In genomic region chr11:58928082-58928574, GRCh38 we compare ENCODE assay signal across 12 cellular contexts. TPM values are rescaled to one million over a fixed set of nuclear protein-coding genes. Genes with fewer than 3 reads are reported as not detected.
DNase-seq lines count a peak whose midpoint lies in the region; ATAC-seq and TF ChIP-seq lines count a peak whose summit lies in the region.
"Had no signal": no experiment of that assay in that cellular context is flagged by ENCODE, and none has a peak within 500 bp of the region (broad histone marks: within the 10 kb centered on the region; RNA-seq: fewer than 3 reads in every experiment).

No MANE protein-coding gene starts in this region.

- H3K9me3 Mint-ChIP-seq in activated naive CD8-positive, alpha-beta T cell treated with anti-CD3 and anti-CD28 coated beads for 36 hours = no peaks in the 10 kb centered on the region
- H3K9me3 Mint-ChIP-seq: T-helper 1 cell treated with Interleukin-12 subunit alpha and Interleukin-12 subunit beta and Interleukin-4 antibody, amounts not matched to agents 30 μg/mL and 1 μg/mL, for 36 hours had no signal

- H3K36me3 Mint-ChIP-seq in activated naive CD8-positive, alpha-beta T cell treated with anti-CD3 and anti-CD28 coated beads for 36 hours = no peaks in the 10 kb centered on the region

- H3K9me3 ChIP-seq in iPS-20b (ENCODE audit: insufficient read depth, low read depth, low read length) = no peaks in the 10 kb centered on the region
- H3K9me3 ChIP-seq in right atrium auricular region = no peaks in the 10 kb centered on the region
- no peaks in the 10 kb centered on the region for H3K9me3 ChIP-seq in WERI-Rb-1 (ENCODE audit: severe bottlenecking)

- TF ChIP-seq CTCF in retinal pigment epithelial cell (conservative IDR thresholded peaks at IDR 0.05; ENCODE audit: low read depth, low read length) (no peak), right atrium auricular region (IDR thresholded peaks at IDR 0.05) (no peak), WERI-Rb-1 (IDR thresholded peaks at IDR 0.05; ENCODE audit: low read depth, low read length) (no peak)

- H3K36me3 ChIP-seq in H7 (replicated peaks; ENCODE audit: control insufficient read depth, insufficient read depth, low read length) (no peaks in the 10 kb centered on the region), iPS-20b (ENCODE audit: insufficient read depth, low read depth, low read length) (no peaks in the 10 kb centered on the region), right atrium auricular region (no peaks in the 10 kb centered on the region), WERI-Rb-1 (no peaks in the 10 kb centered on the region)

- peak overlapping the region; percentile 46 for H3K4me3 Mint-ChIP-seq in activated naive CD8-positive, alpha-beta T cell treated with anti-CD3 and anti-CD28 coated beads for 36 hours
- H3K4me3 Mint-ChIP-seq: T-helper 1 cell treated with Interleukin-12 subunit alpha and Interleukin-12 subunit beta and Interleukin-4 antibody, amounts not matched to agents 30 μg/mL and 1 μg/mL, for 36 hours had no signal

- H3K4me1 Mint-ChIP-seq in activated naive CD8-positive, alpha-beta T cell treated with anti-CD3 and anti-CD28 coated beads for 36 hours = peaks cover 16% of the 10 kb centered on the region

- H3K4me1 ChIP-seq in iPS-20b (ENCODE audit: insufficient read depth, low read length) = peaks cover 25% of the 10 kb centered on the region; the same call in 1 of the 2 replicates
- H3K4me1 ChIP-seq in right atrium auricular region = no peaks in the 10 kb centered on the region

- H3K27me3 ChIP-seq in H7 (ENCODE audit: control insufficient read depth, insufficient read depth, low read length) (no peaks in the 10 kb centered on the region), iPS-20b (ENCODE audit: insufficient read depth, low read length) (no peaks in the 10 kb centered on the region), right atrium auricular region (no peaks in the 10 kb centered on the region), WERI-Rb-1 (ENCODE audit: insufficient read depth, low read depth, severe bottlenecking) (no peaks in the 10 kb centered on the region)

- H3K27me3 Mint-ChIP-seq in activated naive CD8-positive, alpha-beta T cell treated with anti-CD3 and anti-CD28 coated beads for 36 hours = peaks cover 3% of the 10 kb centered on the region

- DNase-seq in H7 = peak; percentile 16
- DNase-seq in activated naive CD8-positive, alpha-beta T cell treated with anti-CD3 and anti-CD28 coated beads for 36 hours = no peak
- no peak for DNase-seq in retinal pigment epithelial cell (ENCODE audit: low read depth)
- DNase-seq in NCI-H146 (lab: John Stamatoyannopoulos, UW) = no peak
- no peak for DNase-seq in right atrium auricular region (ENCODE audit: low spot score)
- no peak for DNase-seq in WERI-Rb-1
- DNase-seq: foreskin melanocyte, GOT3, MM.1S had no signal

- H3K27ac ChIP-seq in iPS-20b (ENCODE audit: low read length) (peak overlapping the region; percentile 20), right atrium auricular region (no peak overlapping the region), WERI-Rb-1 (no peak overlapping the region)

- ATAC-seq in HG03280 (IDR thresholded peaks at IDR 0.05; ENCODE audit: unreplicated experiment) = no peak

- no peak overlapping the region for H3K27ac Mint-ChIP-seq in activated naive CD8-positive, alpha-beta T cell treated with anti-CD3 and anti-CD28 coated beads for 36 hours
- H3K27ac Mint-ChIP-seq: T-helper 1 cell treated with Interleukin-12 subunit alpha and Interleukin-12 subunit beta and Interleukin-4 antibody, amounts not matched to agents 30 μg/mL and 1 μg/mL, for 36 hours had no signal

- peak overlapping the region; percentile 76 for H3K9ac ChIP-seq in iPS-20b (ENCODE audit: low read depth, low read length)

- H3K4me3 ChIP-seq in H7 (ENCODE audit: insufficient read depth, low read depth, low read length) (peak overlapping the region; percentile 35), iPS-20b (ENCODE audit: low read length) (peak overlapping the region; percentile 65), retinal pigment epithelial cell (ENCODE audit: low read length) (peak overlapping the region; percentile 53), right atrium auricular region (no peak overlapping the region), WERI-Rb-1 (ENCODE audit: low read depth, low read length) (no peak overlapping the region)

RNA-seq across cellular contexts. Expression of gene GLYATL1, which starts 11.2 kb away (rescaled TPM):
- total RNA-seq in H7 (2014; rRNA removed; shearing (Covaris generic)) = 3.8 and 9.7 TPM in 2 replicates
- total RNA-seq in activated naive CD8-positive, alpha-beta T cell treated with anti-CD3 and anti-CD28 coated beads for 36 hours = 1 to 10 TPM in 1 of 2 experiments, under 1 TPM in 1; 0.52 to 1.3 TPM
- not detected for total RNA-seq in right atrium auricular region

Comparison
In these comparisons a context has a peak if more than half of its experiments do, and no peak if none do; other contexts are left out.
1. H3K4me3 ChIP-seq: peak in H7 (single experiment), iPS-20b (single experiment) and retinal pigment epithelial cell (single experiment); none in right atrium auricular region (0 of 2) and WERI-Rb-1 (single experiment).